Comparison of ENCODE assay signal across 10 cellular contexts in genomic region chr6:67653561-67653960, GRCh38.
"Had no signal": no experiment of that assay in that cellular context is flagged by ENCODE, and none has a peak within 500 bp of the region (broad histone marks: within the 10 kb centered on the region; RNA-seq: fewer than 3 reads in every experiment).

No MANE protein-coding gene starts in this region.

- H2AFZ ChIP-seq: GM23248, GM23338 had no signal

- H3K36me3 ChIP-seq: HAP-1 had no signal

- H3K4me1 ChIP-seq: HAP-1 had no signal

- H3K9me3 ChIP-seq: HAP-1 had no signal

- H3K4me2 ChIP-seq: GM23338 had no signal

- H3K4me3 ChIP-seq: GM23248, GM23338, HAP-1 had no signal

- H3K9ac ChIP-seq: GM23248 had no signal

- H3K27ac ChIP-seq: GM23248 had no signal

- ATAC-seq: GM23338, HCT116 had no signal

- DNase-seq: GM23248, GOT3, H7, H9, HCEC 1CT, HFFc6 had no signal

- FAIRE-seq: H1 had no signal
